Comparison of ENCODE assay signal across 21 cellular contexts in genomic region chr3:159187232-159187631, GRCh38.
A peak's percentile ranks its signal among the peaks of the same experiment; 100 is the strongest.
DNase-seq lines count a peak whose midpoint lies in the region; ATAC-seq and TF ChIP-seq lines count a peak whose summit lies in the region.
"Had no signal": no experiment of that assay in that cellular context is flagged by ENCODE, and none has a peak within 500 bp of the region (broad histone marks: within the 10 kb centered on the region; RNA-seq: fewer than 3 reads in every experiment).

No MANE protein-coding gene starts in this region.

- no peak for TF ChIP-seq CTCF in GM06990 (IDR thresholded peaks at IDR 0.05; ENCODE audit: insufficient read depth, low read length, poor library complexity, severe bottlenecking)
- no peak for TF ChIP-seq CTCF in gastroesophageal sphincter (IDR thresholded peaks at IDR 0.05)
- no peak for TF ChIP-seq CTCF in omental fat pad (IDR thresholded peaks at IDR 0.05)

- no peak overlapping the region for H3K27ac ChIP-seq in gastroesophageal sphincter
- H3K27ac ChIP-seq: skin epidermis, tibial artery had no signal

- ATAC-seq in gastroesophageal sphincter (peak; percentile 44), omental fat pad (ENCODE audit: low FRiP score) (peak; percentile 54), HG03521 (IDR thresholded peaks at IDR 0.05; ENCODE audit: unreplicated experiment) (no peak)
- ATAC-seq: activated CD4-positive, CD25-positive, alpha-beta regulatory T cell treated with anti-CD3 and anti-CD28 coated beads, Interleukin-2, amount 50 U/mL, for 24 hours; activated CD8-positive, alpha-beta T cell treated with anti-CD3 and anti-CD28 coated beads, Interleukin-2, amount 10 ng/mL, durations not matched to agents 7 days and 5 days; K562; stimulated activated naive CD8-positive, alpha-beta T cell treated with anti-CD3 and anti-CD28 coated beads, Interleukin-15, amount 100 ng/mL, for 72 hours had no signal

- TF ChIP-seq EP300 in gastroesophageal sphincter (IDR thresholded peaks at IDR 0.05) = no peak

- 20 to 70% methylated on average over 2 to 10 of the region's 10 CpGs for WGBS in gastroesophageal sphincter (ENCODE audit: low coverage in 1 of 2), 2 donors

- DNase-seq in GM06990 (ENCODE audit: extremely low read depth, insufficient read length) (peak; percentile 10), RPMI8226 (peak; percentile 39), omental fat pad (ENCODE audit: low spot score) (no peak), NK-92 (lab: John Stamatoyannopoulos, UW; ENCODE audit: unreplicated experiment) (no peak)
- DNase-seq in activated naive CD4-positive, alpha-beta T cell (lab: John Stamatoyannopoulos, UW) = no peak
- DNase-seq: activated CD8-positive, alpha-beta T cell treated with anti-CD3 and anti-CD28 coated beads, Interleukin-2, amount 10 ng/mL, durations not matched to agents 7 days and 5 days; activated naive CD8-positive, alpha-beta T cell treated with anti-CD3 and anti-CD28 coated beads for 36 hours; DMS53; HCEC 1CT; kidney glomerular epithelial cell; NCI-H2029; NCI-H226; SK-N-SH; stimulated activated naive CD8-positive, alpha-beta T cell treated with anti-CD3 and anti-CD28 coated beads, Interleukin-15, amount 100 ng/mL, for 72 hours; tibial artery had no signal

- H3K36me3 ChIP-seq in GM06990 (ENCODE audit: control insufficient read depth, insufficient read depth, low read length) (no peaks in the 10 kb centered on the region), gastroesophageal sphincter (no peaks in the 10 kb centered on the region)
- H3K36me3 ChIP-seq: BLaER1 treated with 17β-estradiol and CSF1 and Interleukin-3, amounts not matched to agents 10 nM and 100 nM; tibial artery had no signal

- H3K27me3 ChIP-seq in GM06990 (replicated peaks; ENCODE audit: control insufficient read depth, insufficient read depth, low read length) (no peaks in the 10 kb centered on the region; the same call in 1 of the 2 replicates), gastroesophageal sphincter (no peaks in the 10 kb centered on the region)
- H3K27me3 ChIP-seq: BLaER1 treated with 17β-estradiol and CSF1 and Interleukin-3, amounts not matched to agents 10 nM and 100 nM; tibial artery had no signal

- H3K4me3 ChIP-seq in GM06990 (replicated peaks; ENCODE audit: low read depth, low read length) = no peak overlapping the region
- H3K4me3 ChIP-seq in gastroesophageal sphincter = no peak overlapping the region
- H3K4me3 ChIP-seq: BLaER1 treated with 17β-estradiol and CSF1 and Interleukin-3, amounts not matched to agents 10 nM and 100 nM; K562; skin epidermis; tibial artery had no signal

- TF ChIP-seq POLR2A in gastroesophageal sphincter (IDR thresholded peaks at IDR 0.05) = no peak

- no peaks in the 10 kb centered on the region for H3K9me3 ChIP-seq in gastroesophageal sphincter
- H3K9me3 ChIP-seq: SK-N-SH, tibial artery had no signal

- H3K4me1 ChIP-seq in gastroesophageal sphincter = peaks cover 0 to 9% (median 0%) of the 10 kb centered on the region in 3 donors
- H3K4me1 ChIP-seq: tibial artery had no signal

Comparison
In these comparisons a context has a peak if more than half of its experiments do, and no peak if none do; other contexts are left out.
1. DNase-seq: peak in GM06990 (single experiment) and RPMI8226 (single experiment); none in omental fat pad (single experiment), activated naive CD4-positive, alpha-beta T cell (0 of 4) and NK-92 (single experiment).